Comparison of ENCODE assay signal across 1 cellular context in the genomic region with DNA sequence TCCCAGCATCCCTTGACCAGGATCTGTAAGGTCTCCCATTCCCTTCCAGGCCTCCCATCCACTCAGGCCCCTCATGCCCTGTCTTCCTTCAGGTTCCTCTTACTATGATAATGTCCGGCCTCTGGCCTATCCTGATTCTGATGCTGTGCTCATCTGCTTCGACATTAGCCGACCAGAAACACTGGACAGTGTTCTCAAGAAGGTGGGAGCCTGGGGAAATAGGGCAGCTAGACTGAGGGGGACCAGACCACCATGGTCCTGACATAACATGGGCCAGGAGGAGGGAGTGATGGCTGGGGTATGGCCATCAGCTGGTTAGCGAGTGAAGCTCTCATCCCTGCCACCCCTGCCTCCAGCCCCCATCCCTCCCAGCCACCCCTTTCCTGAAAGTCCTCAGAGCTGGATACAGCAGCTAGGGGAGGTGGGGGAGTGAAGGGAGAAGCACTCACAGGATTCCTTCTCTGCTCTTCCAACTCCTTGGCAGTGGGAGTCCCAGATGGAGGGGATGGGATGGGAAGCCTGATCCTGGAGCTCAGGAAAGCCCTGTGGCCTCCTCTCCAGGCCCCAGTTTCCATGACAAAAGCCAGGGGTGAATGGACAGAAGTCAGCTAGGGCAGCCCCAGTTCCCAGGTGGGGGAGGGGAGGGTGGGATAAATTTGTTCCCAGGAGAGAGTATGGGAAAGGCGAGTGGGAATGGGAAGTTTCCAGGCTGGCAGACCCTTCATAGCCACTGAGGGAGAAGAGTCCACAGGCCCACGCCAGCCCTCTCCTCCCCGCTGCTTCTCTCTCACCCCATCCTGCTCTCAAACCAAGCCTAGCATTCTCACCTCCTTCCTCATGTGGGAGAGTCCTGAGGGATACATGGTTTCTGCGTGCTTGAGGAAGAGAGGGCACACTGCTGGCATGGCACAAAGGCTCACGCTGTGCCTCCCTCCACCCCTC.
TF ChIP-seq lines count a peak whose summit lies in the region.

No MANE protein-coding gene starts in this region.

TF ChIP-seq in GM23338, 12 proteins besides CTCF, POLR2A, EP300 and RAD21:
- TF ChIP-seq, protein P1, sequence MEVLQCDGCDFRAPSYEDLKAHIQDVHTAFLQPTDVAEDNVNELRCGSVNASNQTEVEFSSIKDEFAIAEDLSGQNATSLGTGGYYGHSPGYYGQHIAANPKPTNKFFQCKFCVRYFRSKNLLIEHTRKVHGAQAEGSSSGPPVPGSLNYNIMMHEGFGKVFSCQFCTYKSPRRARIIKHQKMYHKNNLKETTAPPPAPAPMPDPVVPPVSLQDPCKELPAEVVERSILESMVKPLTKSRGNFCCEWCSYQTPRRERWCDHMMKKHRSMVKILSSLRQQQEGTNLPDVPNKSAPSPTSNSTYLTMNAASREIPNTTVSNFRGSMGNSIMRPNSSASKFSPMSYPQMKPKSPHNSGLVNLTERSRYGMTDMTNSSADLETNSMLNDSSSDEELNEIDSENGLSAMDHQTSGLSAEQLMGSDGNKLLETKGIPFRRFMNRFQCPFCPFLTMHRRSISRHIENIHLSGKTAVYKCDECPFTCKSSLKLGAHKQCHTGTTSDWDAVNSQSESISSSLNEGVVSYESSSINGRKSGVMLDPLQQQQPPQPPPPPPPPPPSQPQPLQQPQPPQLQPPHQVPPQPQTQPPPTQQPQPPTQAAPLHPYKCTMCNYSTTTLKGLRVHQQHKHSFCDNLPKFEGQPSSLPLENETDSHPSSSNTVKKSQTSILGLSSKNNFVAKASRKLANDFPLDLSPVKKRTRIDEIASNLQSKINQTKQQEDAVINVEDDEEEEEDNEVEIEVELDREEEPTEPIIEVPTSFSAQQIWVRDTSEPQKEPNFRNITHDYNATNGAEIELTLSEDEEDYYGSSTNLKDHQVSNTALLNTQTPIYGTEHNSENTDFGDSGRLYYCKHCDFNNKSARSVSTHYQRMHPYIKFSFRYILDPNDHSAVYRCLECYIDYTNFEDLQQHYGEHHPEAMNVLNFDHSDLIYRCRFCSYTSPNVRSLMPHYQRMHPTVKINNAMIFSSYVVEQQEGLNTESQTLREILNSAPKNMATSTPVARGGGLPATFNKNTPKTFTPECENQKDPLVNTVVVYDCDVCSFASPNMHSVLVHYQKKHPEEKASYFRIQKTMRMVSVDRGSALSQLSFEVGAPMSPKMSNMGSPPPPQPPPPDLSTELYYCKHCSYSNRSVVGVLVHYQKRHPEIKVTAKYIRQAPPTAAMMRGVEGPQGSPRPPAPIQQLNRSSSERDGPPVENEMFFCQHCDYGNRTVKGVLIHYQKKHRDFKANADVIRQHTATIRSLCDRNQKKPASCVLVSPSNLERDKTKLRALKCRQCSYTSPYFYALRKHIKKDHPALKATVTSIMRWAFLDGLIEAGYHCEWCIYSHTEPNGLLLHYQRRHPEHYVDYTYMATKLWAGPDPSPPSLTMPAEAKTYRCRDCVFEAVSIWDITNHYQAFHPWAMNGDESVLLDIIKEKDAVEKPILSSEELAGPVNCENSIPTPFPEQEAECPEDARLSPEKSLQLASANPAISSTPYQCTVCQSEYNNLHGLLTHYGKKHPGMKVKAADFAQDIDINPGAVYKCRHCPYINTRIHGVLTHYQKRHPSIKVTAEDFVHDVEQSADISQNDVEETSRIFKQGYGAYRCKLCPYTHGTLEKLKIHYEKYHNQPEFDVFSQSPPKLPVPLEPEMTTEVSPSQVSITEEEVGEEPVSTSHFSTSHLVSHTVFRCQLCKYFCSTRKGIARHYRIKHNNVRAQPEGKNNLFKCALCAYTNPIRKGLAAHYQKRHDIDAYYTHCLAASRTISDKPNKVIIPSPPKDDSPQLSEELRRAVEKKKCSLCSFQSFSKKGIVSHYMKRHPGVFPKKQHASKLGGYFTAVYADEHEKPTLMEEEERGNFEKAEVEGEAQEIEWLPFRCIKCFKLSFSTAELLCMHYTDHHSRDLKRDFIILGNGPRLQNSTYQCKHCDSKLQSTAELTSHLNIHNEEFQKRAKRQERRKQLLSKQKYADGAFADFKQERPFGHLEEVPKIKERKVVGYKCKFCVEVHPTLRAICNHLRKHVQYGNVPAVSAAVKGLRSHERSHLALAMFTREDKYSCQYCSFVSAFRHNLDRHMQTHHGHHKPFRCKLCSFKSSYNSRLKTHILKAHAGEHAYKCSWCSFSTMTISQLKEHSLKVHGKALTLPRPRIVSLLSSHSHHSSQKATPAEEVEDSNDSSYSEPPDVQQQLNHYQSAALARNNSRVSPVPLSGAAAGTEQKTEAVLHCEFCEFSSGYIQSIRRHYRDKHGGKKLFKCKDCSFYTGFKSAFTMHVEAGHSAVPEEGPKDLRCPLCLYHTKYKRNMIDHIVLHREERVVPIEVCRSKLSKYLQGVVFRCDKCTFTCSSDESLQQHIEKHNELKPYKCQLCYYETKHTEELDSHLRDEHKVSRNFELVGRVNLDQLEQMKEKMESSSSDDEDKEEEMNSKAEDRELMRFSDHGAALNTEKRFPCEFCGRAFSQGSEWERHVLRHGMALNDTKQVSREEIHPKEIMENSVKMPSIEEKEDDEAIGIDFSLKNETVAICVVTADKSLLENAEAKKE (CRISPR knock-in tag; IDR thresholded peaks at IDR 0.05) = peak; percentile 86
- TF ChIP-seq EZH2 (IDR thresholded peaks at IDR 0.05; ENCODE audit: low read depth, unreplicated experiment) = no peak
- TF ChIP-seq POLR2AphosphoS5 (IDR thresholded peaks at IDR 0.05; ENCODE audit: low read depth) = 0 out of 2 replicates have a peak, but pooled peaks have one; percentile 30
- TF ChIP-seq ZNF114 (CRISPR knock-in tag; IDR thresholded peaks at IDR 0.05) = no peak
